ENCODE assay signal across 19 cellular contexts in genomic region chr17:17815062-17815406, GRCh38. TPM values are rescaled to one million over a fixed set of nuclear protein-coding genes. Genes with fewer than 3 reads are reported as not detected.
A peak's percentile ranks its signal among the peaks of the same experiment; 100 is the strongest.
DNase-seq lines count a peak whose midpoint lies in the region; ATAC-seq, FAIRE-seq and TF ChIP-seq lines count a peak whose summit lies in the region.
"Had no signal": no experiment of that assay in that cellular context is flagged by ENCODE, and none has a peak within 500 bp of the region (broad histone marks: within the 10 kb centered on the region; RNA-seq: fewer than 3 reads in every experiment).

No MANE protein-coding gene starts in this region.

- H3K4me1 ChIP-seq in right atrium auricular region (peaks cover 0 to 72% of the 10 kb centered on the region in 2 donors), tibial artery (peaks cover 0 to 72% (median 42%) of the 10 kb centered on the region in 4 donors)

- peaks cover 51% of the 10 kb centered on the region for H3K36me3 ChIP-seq in right atrium auricular region
- peaks cover 35 to 90% (median 48%) of the 10 kb centered on the region in 3 donors for H3K36me3 ChIP-seq in tibial artery

- H3K27me3 Mint-ChIP-seq in activated naive CD8-positive, alpha-beta T cell treated with anti-CD3 and anti-CD28 coated beads for 36 hours, result no peaks in the 10 kb centered on the region
- H3K27me3 Mint-ChIP-seq in activated naive CD8-positive, alpha-beta T cell treated with anti-CD3 and anti-CD28 coated beads, Interleukin-2, amount 50 U/mL, for 24 hours, result no peaks in the 10 kb centered on the region
- no peaks in the 10 kb centered on the region for H3K27me3 Mint-ChIP-seq in brain
- no peaks in the 10 kb centered on the region for H3K27me3 Mint-ChIP-seq in WTC11 (ENCODE audit: low read depth)
- H3K27me3 Mint-ChIP-seq: activated naive CD4-positive, alpha-beta T cell treated with anti-CD3 and anti-CD28 coated beads, Interleukin-2, amount 50 U/mL, for 24 hours had no signal

- TF ChIP-seq CTCF in brain (conservative IDR thresholded peaks at IDR 0.05), result no peak
- TF ChIP-seq CTCF in right atrium auricular region (IDR thresholded peaks at IDR 0.05), result no peak
- no peak for TF ChIP-seq CTCF in tibial artery (IDR thresholded peaks at IDR 0.05)
- no peak for TF ChIP-seq CTCF in WTC11 (IDR thresholded peaks at IDR 0.05)

- no peak for FAIRE-seq in GM12891 (lab: Jason Lieb, UNC)
- FAIRE-seq: D721Med, HTR-8/SVneo had no signal

- POLR2A ChIA-PET in WTC11 (lab: Charles Lee), result interaction anchor here (0.5 to 1.5 kb wide), 2 partner anchors 21 to 41 kb away, joined by 3 to 8 read pairs; partner anchors contain the start of gene SREBF1

- no peak overlapping the region for H3K4me3 Mint-ChIP-seq in activated naive CD8-positive, alpha-beta T cell treated with anti-CD3 and anti-CD28 coated beads for 36 hours
- H3K4me3 Mint-ChIP-seq in activated naive CD8-positive, alpha-beta T cell treated with anti-CD3 and anti-CD28 coated beads, Interleukin-2, amount 50 U/mL, for 24 hours, result no peak overlapping the region
- H3K4me3 Mint-ChIP-seq in brain (no peak overlapping the region), WTC11 (no peak overlapping the region)
- H3K4me3 Mint-ChIP-seq: activated naive CD4-positive, alpha-beta T cell treated with anti-CD3 and anti-CD28 coated beads, Interleukin-2, amount 50 U/mL, for 24 hours had no signal

- H3K4me1 Mint-ChIP-seq in activated naive CD8-positive, alpha-beta T cell treated with anti-CD3 and anti-CD28 coated beads for 36 hours, result peaks cover 34% of the 10 kb centered on the region
- H3K4me1 Mint-ChIP-seq in activated naive CD8-positive, alpha-beta T cell treated with anti-CD3 and anti-CD28 coated beads, Interleukin-2, amount 50 U/mL, for 24 hours, result peaks cover 27% of the 10 kb centered on the region
- H3K4me1 Mint-ChIP-seq in brain, result peaks cover 60% of the 10 kb centered on the region
- peaks cover 30% of the 10 kb centered on the region for H3K4me1 Mint-ChIP-seq in WTC11

- no peak for DNase-seq in activated naive CD8-positive, alpha-beta T cell treated with anti-CD3 and anti-CD28 coated beads for 36 hours
- DNase-seq in activated naive CD8-positive, alpha-beta T cell treated with anti-CD3 and anti-CD28 coated beads, Interleukin-2, amount 50 U/mL, for 24 hours, result no peak
- DNase-seq in right atrium auricular region (ENCODE audit: low spot score), result no peak
- no peak for DNase-seq in tibial artery
- no peak for DNase-seq in GM12891 (ENCODE audit: insufficient read length, low spot score)
- no peak for DNase-seq in WTC11 (ENCODE audit: low spot score)
- DNase-seq: activated CD4-positive, alpha-beta T cell treated with anti-CD3 and anti-CD28 coated beads for 1 hour; effector CD8-positive, alpha-beta T cell; GF-D8; H7; NCI-H146; SIG-M5; stimulated activated naive CD4-positive, alpha-beta T cell treated with Interleukin-2 at 50 U/mL for 16 hours had no signal

- H3K27ac ChIP-seq in right atrium auricular region, result peak overlapping the region; percentile 68 to 70
- H3K27ac ChIP-seq in tibial artery, result peak overlapping the region; percentile 34 to 40

- CTCF ChIA-PET in WTC11 (lab: Charles Lee), result interaction anchor here (1.0 kb wide), 1 partner anchor 15 kb away, joined by 3 read pairs; no protein-coding TSS in a partner anchor

- peaks cover 23% of the 10 kb centered on the region for H3K36me3 Mint-ChIP-seq in activated naive CD8-positive, alpha-beta T cell treated with anti-CD3 and anti-CD28 coated beads for 36 hours
- peaks cover 20% of the 10 kb centered on the region for H3K36me3 Mint-ChIP-seq in activated naive CD8-positive, alpha-beta T cell treated with anti-CD3 and anti-CD28 coated beads, Interleukin-2, amount 50 U/mL, for 24 hours (ENCODE audit: low read depth)
- H3K36me3 Mint-ChIP-seq in brain (peaks cover 6% of the 10 kb centered on the region), WTC11 (peaks cover 34% of the 10 kb centered on the region)

- H3K9me3 ChIP-seq in right atrium auricular region, result no peaks in the 10 kb centered on the region
- H3K9me3 ChIP-seq in tibial artery, result no peaks in the 10 kb centered on the region

- peak overlapping the region; percentile 16 for H3K27ac Mint-ChIP-seq in activated naive CD8-positive, alpha-beta T cell treated with anti-CD3 and anti-CD28 coated beads for 36 hours
- no peak overlapping the region for H3K27ac Mint-ChIP-seq in activated naive CD8-positive, alpha-beta T cell treated with anti-CD3 and anti-CD28 coated beads, Interleukin-2, amount 50 U/mL, for 24 hours
- H3K27ac Mint-ChIP-seq in brain (peak overlapping the region in 3 of 5 experiments; percentile 51 to 98 (median 95)), WTC11 (no peak overlapping the region)
- H3K27ac Mint-ChIP-seq: activated naive CD4-positive, alpha-beta T cell treated with anti-CD3 and anti-CD28 coated beads, Interleukin-2, amount 50 U/mL, for 24 hours had no signal

- intact Hi-C loops in tibial artery (cut with DNase I; ENCODE audit: low total_unique reads), result loop anchor here (2.0 kb wide), 1 partner anchor 42 kb away; no protein-coding TSS in a partner anchor

- no peak for TF ChIP-seq POLR2A in GM12891 (IDR thresholded peaks at IDR 0.05; ENCODE audit: low read depth, low read length)

- H3K9me3 Mint-ChIP-seq in activated naive CD8-positive, alpha-beta T cell treated with anti-CD3 and anti-CD28 coated beads for 36 hours, result no peaks in the 10 kb centered on the region
- no peaks in the 10 kb centered on the region for H3K9me3 Mint-ChIP-seq in activated naive CD8-positive, alpha-beta T cell treated with anti-CD3 and anti-CD28 coated beads, Interleukin-2, amount 50 U/mL, for 24 hours
- H3K9me3 Mint-ChIP-seq in brain (no peaks in the 10 kb centered on the region), WTC11 (no peaks in the 10 kb centered on the region)
- H3K9me3 Mint-ChIP-seq: activated naive CD4-positive, alpha-beta T cell treated with anti-CD3 and anti-CD28 coated beads, Interleukin-2, amount 50 U/mL, for 24 hours had no signal

- H3K27me3 ChIP-seq in right atrium auricular region (no peaks in the 10 kb centered on the region), tibial artery (no peaks in the 10 kb centered on the region)

- H3K4me3 ChIP-seq in right atrium auricular region (no peak overlapping the region), tibial artery (no peak overlapping the region)

- no peak for ATAC-seq in activated naive CD8-positive, alpha-beta T cell treated with anti-CD3 and anti-CD28 coated beads, Interleukin-2, amount 50 U/mL, for 24 hours
- ATAC-seq in GM19463 (IDR thresholded peaks at IDR 0.05; ENCODE audit: unreplicated experiment) (no peak), WTC11 (no peak)
- ATAC-seq: left lobe of liver had no signal

TF ChIP-seq in GM12891, 5 proteins besides CTCF, POLR2A, EP300 and RAD21:
- TF ChIP-seq SPI1 (IDR thresholded peaks at IDR 0.05; ENCODE audit: low read depth, low read length), result no peak
- TF ChIP-seq POU2F2 (IDR thresholded peaks at IDR 0.05; ENCODE audit: low read depth, low read length), result no peak
- TF ChIP-seq TAF1 (IDR thresholded peaks at IDR 0.05; ENCODE audit: low read depth, low read length), result no peak
- TF ChIP-seq POLR2AphosphoS5 (IDR thresholded peaks at IDR 0.05; ENCODE audit: low read depth, low read length), result no peak
- TF ChIP-seq PAX5 (IDR thresholded peaks at IDR 0.05; ENCODE audit: insufficient read depth, low read length, severe bottlenecking), result no peak

TF ChIP-seq in WTC11, 78 proteins besides CTCF, POLR2A, EP300 and RAD21:
- TF ChIP-seq, protein P1, sequence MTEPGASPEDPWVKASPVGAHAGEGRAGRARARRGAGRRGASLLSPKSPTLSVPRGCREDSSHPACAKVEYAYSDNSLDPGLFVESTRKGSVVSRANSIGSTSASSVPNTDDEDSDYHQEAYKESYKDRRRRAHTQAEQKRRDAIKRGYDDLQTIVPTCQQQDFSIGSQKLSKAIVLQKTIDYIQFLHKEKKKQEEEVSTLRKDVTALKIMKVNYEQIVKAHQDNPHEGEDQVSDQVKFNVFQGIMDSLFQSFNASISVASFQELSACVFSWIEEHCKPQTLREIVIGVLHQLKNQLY (CRISPR knock-in tag; IDR thresholded peaks at IDR 0.05), result no peak
- TF ChIP-seq E2F1 (CRISPR knock-in tag; IDR thresholded peaks at IDR 0.05), result no peak
- TF ChIP-seq PRRX2 (CRISPR knock-in tag; IDR thresholded peaks at IDR 0.05), result no peak
- TF ChIP-seq E2F5 (CRISPR knock-in tag; IDR thresholded peaks at IDR 0.05), result no peak
- TF ChIP-seq, protein P2, sequence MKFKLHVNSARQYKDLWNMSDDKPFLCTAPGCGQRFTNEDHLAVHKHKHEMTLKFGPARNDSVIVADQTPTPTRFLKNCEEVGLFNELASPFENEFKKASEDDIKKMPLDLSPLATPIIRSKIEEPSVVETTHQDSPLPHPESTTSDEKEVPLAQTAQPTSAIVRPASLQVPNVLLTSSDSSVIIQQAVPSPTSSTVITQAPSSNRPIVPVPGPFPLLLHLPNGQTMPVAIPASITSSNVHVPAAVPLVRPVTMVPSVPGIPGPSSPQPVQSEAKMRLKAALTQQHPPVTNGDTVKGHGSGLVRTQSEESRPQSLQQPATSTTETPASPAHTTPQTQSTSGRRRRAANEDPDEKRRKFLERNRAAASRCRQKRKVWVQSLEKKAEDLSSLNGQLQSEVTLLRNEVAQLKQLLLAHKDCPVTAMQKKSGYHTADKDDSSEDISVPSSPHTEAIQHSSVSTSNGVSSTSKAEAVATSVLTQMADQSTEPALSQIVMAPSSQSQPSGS (CRISPR knock-in tag; IDR thresholded peaks at IDR 0.05; ENCODE audit: borderline replicate concordance, low read depth), result no peak
- TF ChIP-seq NR2C2 (CRISPR knock-in tag; IDR thresholded peaks at IDR 0.05), result no peak
- no peak for TF ChIP-seq FOXP1 (CRISPR knock-in tag; IDR thresholded peaks at IDR 0.05; ENCODE audit: borderline replicate concordance)

RNA-seq across cellular contexts. Expression of gene SREBF1, which starts 21.8 kb away (rescaled TPM):
- total RNA-seq in activated naive CD8-positive, alpha-beta T cell treated with anti-CD3 and anti-CD28 coated beads for 36 hours, result 100 to 1,000 TPM; 123 to 131 TPM
- polyA plus RNA-seq in brain (ENCODE audit: insufficient read depth, low read depth, low replicate concordance), result 39.4 TPM
- 10 to 100 TPM; 17.0 to 29.8 TPM for total RNA-seq in right atrium auricular region
- polyA plus RNA-seq in GM12891 (2012; ENCODE audit: low read depth, missing spikeins), result 16.7 TPM
- 72.3 to 93.7 TPM (median 76.7 TPM) in 3 replicates for total RNA-seq in WTC11 (2021)

Comparison
In these comparisons a context has a peak if more than half of its experiments do, and no peak if none do; other contexts are left out.
1. H3K27ac Mint-ChIP-seq: peak in activated naive CD8-positive, alpha-beta T cell treated with anti-CD3 and anti-CD28 coated beads for 36 hours (single experiment) and brain (3 of 5); none in activated naive CD8-positive, alpha-beta T cell treated with anti-CD3 and anti-CD28 coated beads, Interleukin-2, amount 50 U/mL, for 24 hours (single experiment) and WTC11 (single experiment).